ENCODE assay signal across 33 cellular contexts in genomic region chr9:89106224-89106851, GRCh38.
"Had no signal": no experiment of that assay in that cellular context is flagged by ENCODE, and none has a peak within 500 bp of the region (broad histone marks: within the 10 kb centered on the region; RNA-seq: fewer than 3 reads in every experiment).

No MANE protein-coding gene starts in this region.

- H3K36me3 Mint-ChIP-seq: activated CD4-positive, alpha-beta memory T cell treated with anti-CD3 and anti-CD28 coated beads for 36 hours; activated CD8-positive, alpha-beta memory T cell treated with anti-CD3 and anti-CD28 coated beads, Interleukin-2, amount 10 ng/mL, durations not matched to agents 7 days and 5 days; activated naive CD8-positive, alpha-beta T cell treated with anti-CD3 and anti-CD28 coated beads for 36 hours had no signal

- DNase-seq: activated CD4-positive, alpha-beta memory T cell treated with anti-CD3 and anti-CD28 coated beads for 36 hours; activated CD4-positive, alpha-beta T cell treated with anti-CD3 and anti-CD28 coated beads for 36 hours; activated CD4-positive, alpha-beta T cell treated with anti-CD3 and anti-CD28 coated beads, Interleukin-2, amount 10 ng/mL, durations not matched to agents 24 days and 14 days; activated CD4-positive, CD25-positive, alpha-beta regulatory T cell; activated CD4-positive, CD25-positive, alpha-beta regulatory T cell treated with anti-CD3 and anti-CD28 coated beads, Interleukin-2, amount 50 U/mL, for 72 hours; activated CD8-positive, alpha-beta memory T cell treated with anti-CD3 and anti-CD28 coated beads, Interleukin-2, amount 10 ng/mL, durations not matched to agents 7 days and 5 days; activated CD8-positive, alpha-beta memory T cell treated with anti-CD3 and anti-CD28 coated beads, Interleukin-2, amount 50 U/mL, for 4 hours; activated CD8-positive, alpha-beta T cell treated with anti-CD3 and anti-CD28 coated beads, Interleukin-2, amount 10 ng/mL, durations not matched to agents 7 days and 5 days; activated effector memory CD4-positive, alpha-beta T cell treated with anti-CD3 and anti-CD28 coated beads, Interleukin-2, amount 50 U/mL, for 16 hours; activated naive CD4-positive, alpha-beta T cell treated with anti-CD3 and anti-CD28 coated beads for 36 hours; activated naive CD8-positive, alpha-beta T cell treated with anti-CD3 and anti-CD28 coated beads for 36 hours; activated naive CD8-positive, alpha-beta T cell treated with anti-CD3 and anti-CD28 coated beads, Interleukin-2, amount 50 U/mL, for 24 hours; activated T-cell treated with anti-CD3 and anti-CD28 coated beads, Interleukin-2, amount 50 U/mL, for 1 hour; activated T-cell treated with anti-CD3 and anti-CD28 coated beads, Interleukin-2, amount 50 U/mL, for 48 hours; adrenal gland; amygdala; central memory CD4-positive, alpha-beta T cell; dorsolateral prefrontal cortex; effector memory CD4-positive, alpha-beta T cell; endodermal cell; foreskin keratinocyte; gastrocnemius medialis; T-helper 2 cell had no signal

- H3K9me3 Mint-ChIP-seq: activated CD4-positive, alpha-beta memory T cell treated with anti-CD3 and anti-CD28 coated beads for 36 hours; activated CD4-positive, alpha-beta T cell treated with anti-CD3 and anti-CD28 coated beads, Interleukin-2, amount 10 ng/mL, durations not matched to agents 24 days and 14 days; activated naive CD4-positive, alpha-beta T cell treated with anti-CD3 and anti-CD28 coated beads for 36 hours; activated naive CD4-positive, alpha-beta T cell treated with anti-CD3 and anti-CD28 coated beads, Interleukin-2, amount 50 U/mL, for 24 hours; activated naive CD8-positive, alpha-beta T cell treated with anti-CD3 and anti-CD28 coated beads for 36 hours; activated naive CD8-positive, alpha-beta T cell treated with anti-CD3 and anti-CD28 coated beads, Interleukin-2, amount 50 U/mL, for 24 hours; activated T-helper 1 cell treated with anti-CD3 and anti-CD28 coated beads, Interleukin-12 subunit alpha, Interleukin-12 subunit beta, Interleukin-2, Interleukin-4 antibody, amounts not matched to agents 30 ng/mL and 10 ng/mL and 1 ng/mL, durations not matched to agents 14 hours and 24 hours and 36 hours; activated T-helper 2 cell treated with anti-CD3 and anti-CD28 coated beads, Interferon-gamma antibody, Interleukin-2, Interleukin-4, amounts not matched to agents 10 μg/mL and 5 μg/mL and 100 μg/mL, durations not matched to agents 14 hours and 24 hours and 36 hours; dendritic cell treated with granulocyte-macrophage colony-stimulating factor and Interleukin-4, amounts not matched to agents 40 ng/mL and 50 ng/mL, for 4 days; endodermal cell had no signal

- H3K4me3 Mint-ChIP-seq: activated CD4-positive, alpha-beta memory T cell treated with anti-CD3 and anti-CD28 coated beads for 36 hours; activated CD4-positive, alpha-beta T cell treated with anti-CD3 and anti-CD28 coated beads for 36 hours; activated CD4-positive, alpha-beta T cell treated with anti-CD3 and anti-CD28 coated beads, Interleukin-2, amount 10 ng/mL, durations not matched to agents 24 days and 14 days; activated CD8-positive, alpha-beta memory T cell treated with anti-CD3 and anti-CD28 coated beads, Interleukin-2, amount 10 ng/mL, durations not matched to agents 7 days and 5 days; activated CD8-positive, alpha-beta T cell treated with anti-CD3 and anti-CD28 coated beads, Interleukin-2, amount 10 ng/mL, durations not matched to agents 7 days and 5 days; activated naive CD4-positive, alpha-beta T cell treated with anti-CD3 and anti-CD28 coated beads for 36 hours; activated naive CD4-positive, alpha-beta T cell treated with anti-CD3 and anti-CD28 coated beads, Interleukin-2, amount 50 U/mL, for 24 hours; activated naive CD8-positive, alpha-beta T cell treated with anti-CD3 and anti-CD28 coated beads for 36 hours; activated naive CD8-positive, alpha-beta T cell treated with anti-CD3 and anti-CD28 coated beads, Interleukin-2, amount 50 U/mL, for 24 hours; activated T-helper 1 cell treated with anti-CD3 and anti-CD28 coated beads, Interleukin-12 subunit alpha, Interleukin-12 subunit beta, Interleukin-2, Interleukin-4 antibody, amounts not matched to agents 30 ng/mL and 10 ng/mL and 1 ng/mL, durations not matched to agents 14 hours and 24 hours and 36 hours; brain; dendritic cell treated with granulocyte-macrophage colony-stimulating factor and Interleukin-4, amounts not matched to agents 40 ng/mL and 50 ng/mL, for 4 days; endodermal cell had no signal

- ATAC-seq: activated CD4-positive, alpha-beta T cell treated with anti-CD3 and anti-CD28 coated beads for 36 hours; activated CD8-positive, alpha-beta memory T cell treated with anti-CD3 and anti-CD28 coated beads, Interleukin-2, amount 10 ng/mL, durations not matched to agents 7 days and 5 days; activated CD8-positive, alpha-beta T cell treated with anti-CD3 and anti-CD28 coated beads, Interleukin-2, amount 10 ng/mL, durations not matched to agents 7 days and 5 days; activated naive CD8-positive, alpha-beta T cell treated with anti-CD3 and anti-CD28 coated beads, Interleukin-2, amount 50 U/mL, for 24 hours; esophagus mucosa; foreskin keratinocyte; gastrocnemius medialis had no signal

- H3K4me1 Mint-ChIP-seq: activated CD4-positive, alpha-beta T cell treated with anti-CD3 and anti-CD28 coated beads for 36 hours; activated CD4-positive, alpha-beta T cell treated with anti-CD3 and anti-CD28 coated beads, Interleukin-2, amount 10 ng/mL, durations not matched to agents 24 days and 14 days; activated CD8-positive, alpha-beta memory T cell treated with anti-CD3 and anti-CD28 coated beads, Interleukin-2, amount 10 ng/mL, durations not matched to agents 7 days and 5 days; activated naive CD4-positive, alpha-beta T cell treated with anti-CD3 and anti-CD28 coated beads, Interleukin-2, amount 50 U/mL, for 24 hours; activated naive CD8-positive, alpha-beta T cell treated with anti-CD3 and anti-CD28 coated beads for 36 hours; activated naive CD8-positive, alpha-beta T cell treated with anti-CD3 and anti-CD28 coated beads, Interleukin-2, amount 50 U/mL, for 24 hours; brain had no signal

- H3K27ac Mint-ChIP-seq: activated CD4-positive, alpha-beta memory T cell treated with anti-CD3 and anti-CD28 coated beads for 36 hours; activated CD4-positive, alpha-beta T cell treated with anti-CD3 and anti-CD28 coated beads for 36 hours; activated CD4-positive, alpha-beta T cell treated with anti-CD3 and anti-CD28 coated beads, Interleukin-2, amount 10 ng/mL, durations not matched to agents 24 days and 14 days; activated CD8-positive, alpha-beta memory T cell treated with anti-CD3 and anti-CD28 coated beads, Interleukin-2, amount 10 ng/mL, durations not matched to agents 7 days and 5 days; activated CD8-positive, alpha-beta T cell treated with anti-CD3 and anti-CD28 coated beads, Interleukin-2, amount 10 ng/mL, durations not matched to agents 7 days and 5 days; activated naive CD4-positive, alpha-beta T cell treated with anti-CD3 and anti-CD28 coated beads for 36 hours; activated naive CD4-positive, alpha-beta T cell treated with anti-CD3 and anti-CD28 coated beads, Interleukin-2, amount 50 U/mL, for 24 hours; activated naive CD8-positive, alpha-beta T cell treated with anti-CD3 and anti-CD28 coated beads for 36 hours; activated naive CD8-positive, alpha-beta T cell treated with anti-CD3 and anti-CD28 coated beads, Interleukin-2, amount 50 U/mL, for 24 hours; activated T-helper 1 cell treated with anti-CD3 and anti-CD28 coated beads, Interleukin-12 subunit alpha, Interleukin-12 subunit beta, Interleukin-2, Interleukin-4 antibody, amounts not matched to agents 30 ng/mL and 10 ng/mL and 1 ng/mL, durations not matched to agents 14 hours and 24 hours and 36 hours; activated T-helper 2 cell treated with anti-CD3 and anti-CD28 coated beads, Interferon-gamma antibody, Interleukin-2, Interleukin-4, amounts not matched to agents 10 μg/mL and 5 μg/mL and 100 μg/mL, durations not matched to agents 14 hours and 24 hours and 36 hours; brain; dendritic cell treated with granulocyte-macrophage colony-stimulating factor and Interleukin-4, amounts not matched to agents 40 ng/mL and 50 ng/mL, for 4 days; endodermal cell had no signal

- H3K27ac ChIP-seq: adrenal gland, ascending aorta, breast epithelium, cardiac muscle cell, coronary artery, foreskin keratinocyte, gastrocnemius medialis had no signal

- H3K27me3 Mint-ChIP-seq: brain had no signal
